8 cellular contexts compared by ENCODE assay signal in the genomic region with DNA sequence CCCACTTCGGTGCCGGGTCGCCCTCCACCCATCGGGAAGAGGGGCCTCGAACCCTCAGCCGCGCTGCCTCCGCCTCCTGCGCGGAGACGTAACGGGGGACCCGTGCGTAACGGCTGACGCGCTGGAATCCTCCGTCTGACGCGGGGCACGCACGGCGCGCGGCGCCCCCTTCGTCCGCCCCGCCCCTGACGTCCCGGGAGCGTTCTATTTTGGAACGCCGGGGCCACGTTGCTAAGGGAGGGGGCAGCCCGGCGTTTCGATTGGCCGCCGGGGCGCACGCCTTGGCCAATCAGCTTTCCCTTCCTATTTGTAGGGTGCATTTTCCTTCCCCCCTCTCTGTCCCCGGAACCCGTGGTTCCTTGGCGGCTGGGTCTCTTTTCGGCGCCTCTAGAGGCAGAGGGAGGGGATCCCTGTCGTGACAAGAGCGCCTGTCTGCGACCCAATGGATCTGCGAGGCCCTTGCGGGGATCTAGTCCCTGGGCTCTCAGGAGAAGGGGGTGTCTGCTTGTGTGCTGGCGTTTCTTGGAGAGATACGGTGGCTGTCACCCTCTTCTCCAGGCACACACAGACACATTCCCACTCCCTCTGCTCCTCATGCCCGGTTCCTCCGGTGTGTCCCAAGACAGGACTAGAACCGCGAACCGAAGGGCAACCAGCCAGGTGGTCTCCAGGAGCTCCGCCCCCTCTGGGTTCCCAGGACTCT. TPM values are rescaled to one million over a fixed set of nuclear protein-coding genes. Genes with fewer than 3 reads are reported as not detected.
DNase-seq lines count a peak whose midpoint lies in the region; TF ChIP-seq lines count a peak whose summit lies in the region.

No MANE protein-coding gene starts in this region.

- H3K56ac ChIP-seq in H9 (ENCODE audit: insufficient read length, low read depth, low read length) = no peak overlapping the region

- H3K9me3 ChIP-seq in H9 (ENCODE audit: control insufficient read depth, low read depth, low read length) (no peaks in the 10 kb centered on the region), MG63 (no peaks in the 10 kb centered on the region), neural progenitor cell (ENCODE audit: low read depth) (no peaks in the 10 kb centered on the region), stomach smooth muscle (ENCODE audit: control insufficient read depth in 2 of 2, low read length in 2 of 2) (no peaks in the 10 kb centered on the region)

- TF ChIP-seq CTCF in H9 (conservative IDR thresholded peaks at IDR 0.05) (no peak), fibroblast of villous mesenchyme (IDR thresholded peaks at IDR 0.05; ENCODE audit: insufficient read depth, low read depth, low read length) (no peak), neural progenitor cell (IDR thresholded peaks at IDR 0.05) (peak; percentile 8)

- no peak overlapping the region for H4K8ac ChIP-seq in H9 (replicated peaks; ENCODE audit: insufficient read length, low read depth, low read length)

- no CpG with 5 or more reads among the region's 60 CpGs for WGBS in H9 (ENCODE audit: extremely low coverage, insufficient read length, low lambda C conversion rate)

- H3K23ac ChIP-seq in H9 (ENCODE audit: insufficient read length, low read depth, low read length) = no peak overlapping the region

- H3K27me3 ChIP-seq in H9 (ENCODE audit: insufficient read depth, low read length) (no peaks in the 10 kb centered on the region; the same call in 1 of the 2 replicates), MG63 (no peaks in the 10 kb centered on the region), neural progenitor cell (peaks cover 40% of the 10 kb centered on the region), stomach smooth muscle (ENCODE audit: control insufficient read depth in 1 of 2, insufficient read depth in 2 of 2, low read length in 2 of 2) (no peaks in the 10 kb centered on the region)

- H3K79me2 ChIP-seq in H9 (ENCODE audit: insufficient read depth, low read length) (no peaks in the 10 kb centered on the region), neural progenitor cell (ENCODE audit: low read depth) (no peaks in the 10 kb centered on the region)

- no peak overlapping the region for H2BK5ac ChIP-seq in H9 (ENCODE audit: insufficient read length, low read length)

- H3K36me3 ChIP-seq in MG63 (no peaks in the 10 kb centered on the region), neural progenitor cell (no peaks in the 10 kb centered on the region), stomach smooth muscle (ENCODE audit: control insufficient read depth in 2 of 2, insufficient read depth in 2 of 2, low read length in 2 of 2) (peaks cover 0 to 24% of the 10 kb centered on the region in 2 donors)

- H2BK12ac ChIP-seq in H9 (ENCODE audit: insufficient read length, low read depth, low read length) = no peak overlapping the region

- H3K9me3 Mint-ChIP-seq in H9 (no peaks in the 10 kb centered on the region; a peak in 1 of 5 replicates), neural progenitor cell (no peaks in the 10 kb centered on the region)

- H4K20me1 ChIP-seq in H9 (ENCODE audit: control insufficient read depth, insufficient read depth, insufficient read length) (no peaks in the 10 kb centered on the region), neural progenitor cell (ENCODE audit: low read depth) (peaks cover 8% of the 10 kb centered on the region)

- no peak overlapping the region for H2BK15ac ChIP-seq in H9 (ENCODE audit: low read depth, low read length)

- H3K9ac ChIP-seq in H9 (ENCODE audit: extremely low read depth, insufficient read length, low read length) = peak overlapping the region; percentile 59
- peak overlapping the region; percentile 10 for H3K9ac ChIP-seq in neural progenitor cell
- H3K9ac ChIP-seq in stomach smooth muscle (ENCODE audit: low read length in 2 of 2) = peak overlapping the region; percentile 91 to 94

- H2AK5ac ChIP-seq in H9 (ENCODE audit: insufficient read length, low read length) = no peak overlapping the region

- H3K4me1 ChIP-seq in H9 (ENCODE audit: insufficient read depth, low read length) = no peaks in the 10 kb centered on the region
- peaks cover 11% of the 10 kb centered on the region for H3K4me1 ChIP-seq in neural progenitor cell
- peaks cover 32% of the 10 kb centered on the region for H3K4me1 ChIP-seq in stomach smooth muscle (ENCODE audit: control insufficient read depth, insufficient read depth, low read length)

- no peak overlapping the region for H3T11ph ChIP-seq in H9 (ENCODE audit: low read length)

- no peaks in the 10 kb centered on the region for H3K79me1 ChIP-seq in H9 (ENCODE audit: insufficient read depth, low read depth, low read length, poor library complexity, severe bottlenecking)

- H3K27ac Mint-ChIP-seq in H9 = peak overlapping the region; percentile 94 to 99 (median 94); a peak in 6 of 7 replicates
- peak overlapping the region; percentile 81 for H3K27ac Mint-ChIP-seq in neural progenitor cell

- H3K4me3 ChIP-seq in MG63 (peak overlapping the region; percentile 77), fibroblast of villous mesenchyme (ENCODE audit: low read depth, low read length) (peak overlapping the region; percentile 97), neural progenitor cell (peak overlapping the region; percentile 70), stomach smooth muscle (ENCODE audit: low read length in 2 of 2) (peak overlapping the region; percentile 96 to 98)

- H2BK120ac ChIP-seq in H9 (ENCODE audit: low read depth, low read length, poor library complexity, severe bottlenecking) = no peak overlapping the region

- H3K4ac ChIP-seq in H9 (ENCODE audit: low read depth, low read length) = no peak overlapping the region; the same call in 1 of the 2 replicates

- peak overlapping the region; percentile 89 for H3K14ac ChIP-seq in H9 (ENCODE audit: insufficient read depth, low read length)

- DNase-seq in EL = peak; percentile 94
- DNase-seq in H9 = peak; percentile 95
- peak; percentile 95 for DNase-seq in MG63
- DNase-seq in SHP77 treated with DMSO at 0.1 percent for 48 hours (lab: John Stamatoyannopoulos, UW) = peak; percentile 80
- DNase-seq in activated gamma-delta T cell treated with Interleukin-2 at 50 U/mL for 16 hours = peak; percentile 90
- peak; percentile 95 for DNase-seq in fibroblast of villous mesenchyme (ENCODE audit: low read depth)
- DNase-seq in neural progenitor cell (ENCODE audit: low spot score) = peak; percentile 98

- H2AFZ ChIP-seq in H9 (ENCODE audit: low read length) (no peak overlapping the region), neural progenitor cell (replicated peaks) (peak overlapping the region; percentile 43)

- H3K27me3 Mint-ChIP-seq in H9 (ENCODE audit: low read depth) (peaks cover 25% of the 10 kb centered on the region), neural progenitor cell (ENCODE audit: insufficient read depth, low read depth) (peaks cover 36% of the 10 kb centered on the region)

- peak overlapping the region; percentile 84 for H3K4me2 ChIP-seq in H9 (ENCODE audit: insufficient read depth, insufficient read length, low read length)
- H3K4me2 ChIP-seq in neural progenitor cell = peak overlapping the region; percentile 97

- no peak overlapping the region for H4K91ac ChIP-seq in H9 (ENCODE audit: insufficient read length, low read depth, low read length)

- H3K23me2 ChIP-seq in H9 (ENCODE audit: insufficient read length, low read depth, low read length, poor library complexity, severe bottlenecking) = peaks cover 19% of the 10 kb centered on the region

- H3K4me3 Mint-ChIP-seq in H9 (peak overlapping the region; percentile 80 to 92), neural progenitor cell (peak overlapping the region; percentile 92)

- H3K18ac ChIP-seq in H9 (ENCODE audit: insufficient read length, low read depth, low read length) = peak overlapping the region; percentile 93

- H3K36me3 Mint-ChIP-seq in H9 (ENCODE audit: insufficient read depth in 1 of 3, low read depth in 3 of 3) (peaks cover 0 to 11% (median 0%) of the 10 kb centered on the region in 3 experiments; a peak in 1 of 7 replicates), neural progenitor cell (no peaks in the 10 kb centered on the region)

- H3K4me1 Mint-ChIP-seq in H9 = peaks cover 29 to 61% of the 10 kb centered on the region in 2 experiments
- peaks cover 47% of the 10 kb centered on the region for H3K4me1 Mint-ChIP-seq in neural progenitor cell

- no peak overlapping the region for H2BK20ac ChIP-seq in H9 (ENCODE audit: low read depth, low read length, poor library complexity, severe bottlenecking)

- peaks cover 21% of the 10 kb centered on the region for H3F3A ChIP-seq in neural progenitor cell (ENCODE audit: low read depth)

- H4K5ac ChIP-seq in H9 (ENCODE audit: insufficient read length, low read depth, low read length) = no peak overlapping the region

- H3K27ac ChIP-seq in H9 (ENCODE audit: insufficient read length, low read depth, low read length) = peak overlapping the region; percentile 46
- H3K27ac ChIP-seq in neural progenitor cell = peak overlapping the region; percentile 8
- peak overlapping the region; percentile 96 for H3K27ac ChIP-seq in stomach smooth muscle (ENCODE audit: low read length)

RNA-seq across cellular contexts. Expression of a gene that starts 1.5 kb away (rescaled TPM):
- 1.7 and 2.5 TPM in 2 replicates for total RNA-seq in H9 (2021)
- 0.33 TPM in 1 of 2 replicates, not detected in the other for total RNA-seq in MG63 (2014; rRNA removed; shearing (Covaris generic); ENCODE audit: low replicate concordance)
- total RNA-seq in fibroblast of villous mesenchyme = 13.0 and 16.1 TPM in 2 replicates
- total RNA-seq in neural progenitor cell (ENCODE audit: low replicate concordance) = 2.3 and 5.4 TPM in 2 replicates

RNA-seq across cellular contexts. Expression of a gene that starts 27.6 kb away (rescaled TPM):
- 18.9 and 20.1 TPM in 2 replicates for total RNA-seq in H9 (2021)
- total RNA-seq in MG63 (2014; rRNA removed; shearing (Covaris generic); ENCODE audit: low replicate concordance) = 4.9 and 6.1 TPM in 2 replicates
- 6.9 and 11.9 TPM in 2 replicates for total RNA-seq in fibroblast of villous mesenchyme
- total RNA-seq in neural progenitor cell (ENCODE audit: low replicate concordance) = 4.8 and 10.4 TPM in 2 replicates

RNA-seq across cellular contexts. Expression of a gene that starts 29.0 kb away (rescaled TPM):
- total RNA-seq in H9 (2021) (7.7 and 8.1 TPM in 2 replicates), fibroblast of villous mesenchyme (1.3 and 2.3 TPM in 2 replicates), neural progenitor cell (ENCODE audit: low replicate concordance) (2.4 and 3.6 TPM in 2 replicates)
- 6.6 TPM in 1 of 2 replicates, not detected in the other for total RNA-seq in MG63 (2014; rRNA removed; shearing (Covaris generic); ENCODE audit: low replicate concordance)

RNA-seq across cellular contexts. Expression of a gene that starts 38.0 kb away (rescaled TPM):
- total RNA-seq in H9 (2021) (157 and 162 TPM in 2 replicates), fibroblast of villous mesenchyme (158 and 185 TPM in 2 replicates), neural progenitor cell (ENCODE audit: low replicate concordance) (32.6 and 62.2 TPM in 2 replicates)
- 129 and 196 TPM in 2 replicates for total RNA-seq in MG63 (2014; rRNA removed; shearing (Covaris generic); ENCODE audit: low replicate concordance)

RNA-seq across cellular contexts. Expression of a gene that starts 45.6 kb away (rescaled TPM):
- total RNA-seq in H9 (2021) (62.4 and 66.7 TPM in 2 replicates), fibroblast of villous mesenchyme (73.0 and 88.9 TPM in 2 replicates), neural progenitor cell (ENCODE audit: low replicate concordance) (46.0 and 74.5 TPM in 2 replicates)
- 118 and 167 TPM in 2 replicates for total RNA-seq in MG63 (2014; rRNA removed; shearing (Covaris generic); ENCODE audit: low replicate concordance)

Comparison
In these comparisons a context has a peak if more than half of its experiments do, and no peak if none do; other contexts are left out.
1. Peak in every context shown above with its lines: DNase-seq, H3K4me3 ChIP-seq and H3K27ac ChIP-seq.
2. H3K27ac ChIP-seq: peak in every context shown above with its lines; median percentile 96 in stomach smooth muscle; 46 in H9; 8 in neural progenitor cell.
3. H3K9ac ChIP-seq: peak in every context shown above with its lines; median percentile 92 in stomach smooth muscle; 59 in H9; 10 in neural progenitor cell.